ENCODE assay signal across 8 cellular contexts in the genomic region with DNA sequence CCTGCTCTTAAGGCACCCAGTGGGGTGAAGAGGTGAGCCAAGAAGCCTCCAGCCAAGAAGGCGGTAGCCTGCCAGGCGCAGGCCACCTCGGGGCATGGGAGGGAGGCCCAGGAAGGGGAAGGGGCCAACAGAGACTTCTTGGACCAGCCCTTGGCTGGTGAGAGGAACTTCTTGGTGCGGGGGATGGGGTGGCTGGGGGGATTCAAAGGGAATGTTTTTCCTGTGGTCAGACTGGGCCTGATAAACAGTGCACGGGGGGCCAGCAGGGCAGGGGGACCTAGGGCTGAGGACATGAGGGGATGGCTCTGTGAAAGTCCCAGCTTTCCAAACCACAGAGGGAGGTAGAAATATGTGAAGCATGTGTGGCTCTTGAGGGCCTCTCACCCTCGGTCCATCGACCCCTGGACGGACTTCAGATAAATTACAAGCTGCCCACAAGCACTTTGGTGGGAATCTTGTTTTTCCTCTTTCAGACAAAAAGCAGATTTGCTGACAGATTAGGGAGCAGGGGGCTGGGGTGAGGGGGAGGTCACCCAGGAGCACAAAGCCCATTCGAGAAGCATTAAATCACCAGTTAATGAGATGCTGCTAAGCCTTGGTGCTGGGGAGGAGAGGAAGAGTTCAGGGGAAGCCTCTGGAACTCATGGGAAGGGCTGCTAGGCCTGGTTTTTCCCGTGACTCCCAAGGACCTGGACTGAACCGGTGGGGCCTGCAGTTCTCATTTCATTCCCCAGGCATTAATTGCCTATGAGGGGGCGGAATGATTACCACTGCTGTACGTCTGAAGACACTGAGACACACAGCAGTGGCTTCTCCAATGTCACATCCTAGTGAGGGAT. TPM values are rescaled to one million over a fixed set of nuclear protein-coding genes. Genes with fewer than 3 reads are reported as not detected.
DNase-seq lines count a peak whose midpoint lies in the region; ATAC-seq and TF ChIP-seq lines count a peak whose summit lies in the region.

No MANE protein-coding gene starts in this region.

- H3K27ac Mint-ChIP-seq in HFFc6 (peak overlapping the region; percentile 33; the same call in 1 of the 2 replicates), mesothelial cell of epicardium (peak overlapping the region; percentile 99)

- H3K4me1 Mint-ChIP-seq in HFFc6 (ENCODE audit: low read depth) (peaks cover 29% of the 10 kb centered on the region), mesothelial cell of epicardium (peaks cover 68% of the 10 kb centered on the region)

- H3K27me3 Mint-ChIP-seq in HFFc6 (ENCODE audit: insufficient read depth) (peaks cover 4% of the 10 kb centered on the region), mesothelial cell of epicardium (ENCODE audit: low read depth) (no peaks in the 10 kb centered on the region)

- no peak overlapping the region for H3K4me3 Mint-ChIP-seq in HFFc6
- peak overlapping the region; percentile 46 for H3K4me3 Mint-ChIP-seq in mesothelial cell of epicardium

- no peaks in the 10 kb centered on the region for H3K36me3 Mint-ChIP-seq in HFFc6 (ENCODE audit: low read depth)
- H3K36me3 Mint-ChIP-seq in mesothelial cell of epicardium, result no peaks in the 10 kb centered on the region

- no peaks in the 10 kb centered on the region for H3K9me3 Mint-ChIP-seq in HFFc6
- H3K9me3 Mint-ChIP-seq in mesothelial cell of epicardium, result no peaks in the 10 kb centered on the region

- DNase-seq in AG08395 (ENCODE audit: low spot score) (peak; percentile 32), HFFc6 (peak; percentile 15), astrocyte of the hippocampus (ENCODE audit: low read depth, low spot score) (peak; percentile 99), mesothelial cell of epicardium (ENCODE audit: low spot score in 2 of 2, unreplicated experiment in 2 of 2) (peak in 1 of 2 experiments; percentile 60), OCI-M1 (lab: John Stamatoyannopoulos, UW) (no peak), DMS153 (lab: John Stamatoyannopoulos, UW) (no peak)

- no peak for TF ChIP-seq CTCF in HFFc6 (IDR thresholded peaks at IDR 0.05)
- TF ChIP-seq CTCF in mesothelial cell of epicardium (IDR thresholded peaks at IDR 0.05; ENCODE audit: unreplicated experiment), result no peak

- ATAC-seq in GM18498 (IDR thresholded peaks at IDR 0.05; ENCODE audit: unreplicated experiment) (no peak), HG02885 (IDR thresholded peaks at IDR 0.05; ENCODE audit: poor library complexity, unreplicated experiment) (no peak)

RNA-seq across cellular contexts. Expression of gene CRYGN, which starts 11.3 kb away (rescaled TPM):
- total RNA-seq in HFFc6 (2021; fragmentation: NEBNext Ultra II Directional; extraction: Animal tissue kit (Norgen Biotek cat#: 25700)), result not detected
- 9.4 to 12.2 TPM (median 10.5 TPM) in 3 replicates for total RNA-seq in mesothelial cell of epicardium

RNA-seq across cellular contexts. Expression of gene WDR86, which starts 18.8 kb away (rescaled TPM):
- not detected for total RNA-seq in HFFc6 (2021; fragmentation: NEBNext Ultra II Directional; extraction: Animal tissue kit (Norgen Biotek cat#: 25700))
- total RNA-seq in mesothelial cell of epicardium, result 259 to 274 TPM (median 266 TPM) in 3 replicates

Comparison
In these comparisons a context has a peak if more than half of its experiments do, and no peak if none do; other contexts are left out.
1. DNase-seq: peak in AG08395 (single experiment), HFFc6 (single experiment) and astrocyte of the hippocampus (single experiment); none in OCI-M1 (single experiment) and DMS153 (single experiment).
2. RNA of gene WDR86, which starts 18.8 kb away (total RNA-seq): 259 to 274 TPM in mesothelial cell of epicardium; not detected in HFFc6; every median in the first group is over 100 times any median in the second.